In genomic region chr6:73679009-73679408, GRCh38 we compare ENCODE assay signal across 1 cellular context.
TF ChIP-seq lines count a peak whose summit lies in the region.

No MANE protein-coding gene starts in this region.

TF ChIP-seq in GM12878, 131 proteins besides CTCF, POLR2A, EP300 and RAD21:
- TF ChIP-seq FOS (IDR thresholded peaks at IDR 0.05; ENCODE audit: borderline replicate concordance, extremely low read depth, insufficient read length): no peak
- TF ChIP-seq SMAD5 (IDR thresholded peaks at IDR 0.05; ENCODE audit: low read depth): no peak
- no peak for TF ChIP-seq BCL3 (IDR thresholded peaks at IDR 0.05; ENCODE audit: borderline replicate concordance, insufficient read depth, low read depth, low read length, poor library complexity, severe bottlenecking)
- no peak for TF ChIP-seq CREB1 (IDR thresholded peaks at IDR 0.05; ENCODE audit: low read depth)
- TF ChIP-seq MAX (IDR thresholded peaks at IDR 0.05; ENCODE audit: low read depth, low read length): no peak
- no peak for TF ChIP-seq POLR2AphosphoS2 (IDR thresholded peaks at IDR 0.05; ENCODE audit: low read depth, low read length)
- no peak for TF ChIP-seq BACH1 (IDR thresholded peaks at IDR 0.05; ENCODE audit: borderline replicate concordance)
- no peak for TF ChIP-seq SREBF1 (IDR thresholded peaks at IDR 0.05; ENCODE audit: low read length)
- no peak for TF ChIP-seq FOXM1 (IDR thresholded peaks at IDR 0.05; ENCODE audit: low read depth, low read length)
- TF ChIP-seq ASH2L (IDR thresholded peaks at IDR 0.05; ENCODE audit: borderline replicate concordance, low read depth): no peak
- no peak for TF ChIP-seq HDGF (IDR thresholded peaks at IDR 0.05)
- TF ChIP-seq IKZF1 (conservative IDR thresholded peaks at IDR 0.05): no peak
- no peak for TF ChIP-seq E2F8 (IDR thresholded peaks at IDR 0.05; ENCODE audit: low read depth, partially characterized antibody)
- no peak for TF ChIP-seq TCF12 (IDR thresholded peaks at IDR 0.05; ENCODE audit: low read depth, low read length)
- TF ChIP-seq SIX5 (IDR thresholded peaks at IDR 0.05; ENCODE audit: low read depth, low read length, severe bottlenecking): no peak
- no peak for TF ChIP-seq NRF1 (conservative IDR thresholded peaks at IDR 0.05; ENCODE audit: low read depth, low read length)
- no peak for TF ChIP-seq CBX5 (IDR thresholded peaks at IDR 0.05; ENCODE audit: low read depth)
